Comparison of ENCODE assay signal across 11 cellular contexts in genomic region chr11:83092488-83093384, GRCh38. TPM values are rescaled to one million over a fixed set of nuclear protein-coding genes. Genes with fewer than 3 reads are reported as not detected.
A peak's percentile ranks its signal among the peaks of the same experiment; 100 is the strongest.
DNase-seq lines count a peak whose midpoint lies in the region; ATAC-seq and TF ChIP-seq lines count a peak whose summit lies in the region.
"Had no signal": no experiment of that assay in that cellular context is flagged by ENCODE, and none has a peak within 500 bp of the region (broad histone marks: within the 10 kb centered on the region; RNA-seq: fewer than 3 reads in every experiment).

No MANE protein-coding gene starts in this region.

- TF ChIP-seq CTCF in epithelial cell of esophagus (IDR thresholded peaks at IDR 0.05; ENCODE audit: insufficient read depth, low read depth, low read length, missing control alignments): no peak
- no peak for TF ChIP-seq CTCF in prostate gland (IDR thresholded peaks at IDR 0.05)

- no peaks in the 10 kb centered on the region for H3K4me1 ChIP-seq in prostate gland (replicated peaks)

- H3K27ac ChIP-seq in prostate gland: peak overlapping the region; percentile 42 to 63

- H3K9me3 Mint-ChIP-seq in naive thymus-derived CD8-positive, alpha-beta T cell: no peaks in the 10 kb centered on the region
- H3K9me3 Mint-ChIP-seq: activated naive CD4-positive, alpha-beta T cell treated with anti-CD3 and anti-CD28 coated beads, Interleukin-2, amount 10 ng/mL, durations not matched to agents 7 days and 5 days had no signal

- no peaks in the 10 kb centered on the region for H3K27me3 ChIP-seq in prostate gland (replicated peaks; ENCODE audit: insufficient read depth)

- DNase-seq in EL: peak; percentile 25
- peak; percentile 34 to 74 for DNase-seq in NCI-H524 (lab: John Stamatoyannopoulos, UW)
- peak; percentile 79 for DNase-seq in epithelial cell of esophagus (ENCODE audit: low read depth)
- peak; percentile 85 for DNase-seq in prostate gland (ENCODE audit: low spot score)
- no peak for DNase-seq in naive thymus-derived CD8-positive, alpha-beta T cell
- DNase-seq: activated naive CD4-positive, alpha-beta T cell treated with anti-CD3 and anti-CD28 coated beads, Interleukin-2, amount 10 ng/mL, durations not matched to agents 7 days and 5 days; NCI-H2107; stimulated activated CD4-positive, alpha-beta T cell treated with anti-CD3 and anti-CD28 coated beads, Interleukin-2, amount 100 ng/mL, for 24 hours had no signal

- no peaks in the 10 kb centered on the region for H3K9me3 ChIP-seq in prostate gland

- H3K4me1 Mint-ChIP-seq in naive thymus-derived CD8-positive, alpha-beta T cell: peaks cover 11 to 31% (median 14%) of the 10 kb centered on the region in 4 donors

- intact Hi-C loops in prostate gland (cut with DNase I): no loop called here

- TF ChIP-seq POLR2A in prostate gland (IDR thresholded peaks at IDR 0.05): no peak

- H3K27ac Mint-ChIP-seq in naive thymus-derived CD8-positive, alpha-beta T cell: peak overlapping the region in 5 of 10 donors; percentile 11 to 65 (median 37)
- H3K27ac Mint-ChIP-seq: activated naive CD4-positive, alpha-beta T cell treated with anti-CD3 and anti-CD28 coated beads, Interleukin-2, amount 10 ng/mL, durations not matched to agents 7 days and 5 days had no signal

- 32% methylated on average over 2 of the region's 2 CpGs for whole genome bisulfite sequencing in prostate gland

- H3K36me3 Mint-ChIP-seq in naive thymus-derived CD8-positive, alpha-beta T cell: no peaks in the 10 kb centered on the region
- H3K36me3 Mint-ChIP-seq: activated naive CD4-positive, alpha-beta T cell treated with anti-CD3 and anti-CD28 coated beads, Interleukin-2, amount 10 ng/mL, durations not matched to agents 7 days and 5 days had no signal

- H3K4me3 Mint-ChIP-seq in naive thymus-derived CD8-positive, alpha-beta T cell: no peak overlapping the region
- H3K4me3 Mint-ChIP-seq: activated naive CD4-positive, alpha-beta T cell treated with anti-CD3 and anti-CD28 coated beads, Interleukin-2, amount 10 ng/mL, durations not matched to agents 7 days and 5 days had no signal

- ATAC-seq in HG03135 (IDR thresholded peaks at IDR 0.05; ENCODE audit: unreplicated experiment) (no peak), HG03457 (IDR thresholded peaks at IDR 0.05; ENCODE audit: unreplicated experiment) (no peak), HG03025 (IDR thresholded peaks at IDR 0.05; ENCODE audit: low FRiP score, unreplicated experiment) (no peak)
- ATAC-seq in naive thymus-derived CD8-positive, alpha-beta T cell: no peak

- H3K27me3 Mint-ChIP-seq in naive thymus-derived CD8-positive, alpha-beta T cell: no peaks in the 10 kb centered on the region
- H3K27me3 Mint-ChIP-seq: activated naive CD4-positive, alpha-beta T cell treated with anti-CD3 and anti-CD28 coated beads, Interleukin-2, amount 10 ng/mL, durations not matched to agents 7 days and 5 days had no signal

- POLR2A ChIA-PET in naive thymus-derived CD8-positive, alpha-beta T cell (lab: Charles Lee): interaction anchor here (0.7 kb wide), 1 partner anchor 135 kb away, joined by 3 read pairs; no protein-coding TSS in a partner anchor

- H3K36me3 ChIP-seq in prostate gland: no peaks in the 10 kb centered on the region

- no peak overlapping the region for H3K4me3 ChIP-seq in epithelial cell of esophagus (ENCODE audit: low read length)
- no peak overlapping the region for H3K4me3 ChIP-seq in prostate gland

RNA-seq across cellular contexts. Expression of gene RAB30, which starts 21.0 kb away (rescaled TPM):
- 10 to 100 TPM; 13.3 to 15.9 TPM for total RNA-seq in prostate gland
- total RNA-seq in naive thymus-derived CD8-positive, alpha-beta T cell: 10 to 100 TPM; 28.1 to 35.5 TPM
- 10 to 100 TPM; 10.7 to 17.4 (median 12.8) TPM for polyA plus RNA-seq in naive thymus-derived CD8-positive, alpha-beta T cell

Comparison
In these comparisons a context has a peak if more than half of its experiments do, and no peak if none do; other contexts are left out.
1. DNase-seq: peak in EL (single experiment), NCI-H524 (2 of 2), epithelial cell of esophagus (single experiment) and prostate gland (single experiment); none in naive thymus-derived CD8-positive, alpha-beta T cell (0 of 10).